In genomic region chr1:109570414-109570813, GRCh38 we compare ENCODE assay signal across 17 cellular contexts. TPM values are rescaled to one million over a fixed set of nuclear protein-coding genes. Genes with fewer than 3 reads are reported as not detected.
DNase-seq lines count a peak whose midpoint lies in the region; ATAC-seq and TF ChIP-seq lines count a peak whose summit lies in the region.
"Had no signal": no experiment of that assay in that cellular context is flagged by ENCODE, and none has a peak within 500 bp of the region (broad histone marks: within the 10 kb centered on the region; RNA-seq: fewer than 3 reads in every experiment).

No MANE protein-coding gene starts in this region.

- TF ChIP-seq POLR2A in heart left ventricle (IDR thresholded peaks at IDR 0.05): no peak

- ATAC-seq in WTC11 (peak; percentile 74), heart left ventricle (peak; percentile 53 to 77 (median 72)), HG03108 (IDR thresholded peaks at IDR 0.05; ENCODE audit: unreplicated experiment) (no peak)
- ATAC-seq: activated CD8-positive, alpha-beta T cell treated with anti-CD3 and anti-CD28 coated beads for 36 hours had no signal

- H3K79me2 ChIP-seq in osteoblast (ENCODE audit: insufficient read depth, low read length): peaks cover 98% of the 10 kb centered on the region

- no peaks in the 10 kb centered on the region for H3K9me3 ChIP-seq in heart left ventricle
- no peaks in the 10 kb centered on the region for H3K9me3 ChIP-seq in osteoblast (ENCODE audit: low read depth, low read length)
- no peaks in the 10 kb centered on the region for H3K9me3 ChIP-seq in endodermal cell (ENCODE audit: control insufficient read depth, low read length)

- peaks cover 0 to 15% (median 0%) of the 10 kb centered on the region in 9 donors for H3K36me3 ChIP-seq in heart left ventricle
- H3K36me3 ChIP-seq in osteoblast (ENCODE audit: insufficient read depth, low read length): no peaks in the 10 kb centered on the region
- peaks cover 18% of the 10 kb centered on the region for H3K36me3 ChIP-seq in endodermal cell (ENCODE audit: control insufficient read depth, insufficient read depth, low read length)

- no peaks in the 10 kb centered on the region for H3K27me3 Mint-ChIP-seq in WTC11 (ENCODE audit: low read depth)
- H3K27me3 Mint-ChIP-seq in endodermal cell (ENCODE audit: insufficient read depth): no peaks in the 10 kb centered on the region
- H3K27me3 Mint-ChIP-seq: activated CD8-positive, alpha-beta T cell treated with anti-CD3 and anti-CD28 coated beads for 36 hours; CD4-positive, CD25-positive, alpha-beta regulatory T cell had no signal

- H3K4me3 Mint-ChIP-seq in WTC11: no peak overlapping the region
- no peak overlapping the region for H3K4me3 Mint-ChIP-seq in endodermal cell
- H3K4me3 Mint-ChIP-seq: activated CD8-positive, alpha-beta T cell treated with anti-CD3 and anti-CD28 coated beads for 36 hours; CD4-positive, CD25-positive, alpha-beta regulatory T cell; nephron had no signal

- H3K4me1 ChIP-seq in heart left ventricle (peaks cover 0 to 95% (median 70%) of the 10 kb centered on the region in 12 donors), osteoblast (ENCODE audit: insufficient read depth, low read length) (peaks cover 9% of the 10 kb centered on the region), endodermal cell (ENCODE audit: control insufficient read depth, insufficient read depth, low read length) (peaks cover 4% of the 10 kb centered on the region)

- WGBS in heart left ventricle, 4 donors: 27 to 43% (median 38%) methylated on average over 3 of the region's 3 CpGs
- WGBS in endodermal cell (ENCODE audit: insufficient coverage in 1 of 2, insufficient read length in 1 of 2), 2 experiments: 93 to 97% methylated on average over 2 to 3 of the region's 3 CpGs

- H3K4me1 Mint-ChIP-seq in WTC11 (peaks cover 7% of the 10 kb centered on the region), endodermal cell (peaks cover 21% of the 10 kb centered on the region)

- H3K4me3 ChIP-seq in heart left ventricle: no peak overlapping the region
- H3K4me3 ChIP-seq in osteoblast (ENCODE audit: insufficient read depth, low read length): no peak overlapping the region
- H3K4me3 ChIP-seq in endodermal cell (ENCODE audit: low read length): no peak overlapping the region
- H3K4me3 ChIP-seq: skin epidermis had no signal

- no peaks in the 10 kb centered on the region for H3K36me3 Mint-ChIP-seq in WTC11
- H3K36me3 Mint-ChIP-seq in endodermal cell (ENCODE audit: low read depth): peaks cover 10% of the 10 kb centered on the region

- peak; percentile 44 for DNase-seq in HT-29 (ENCODE audit: low spot score)
- DNase-seq in WTC11 (ENCODE audit: low spot score): no peak
- DNase-seq in heart left ventricle: no peak
- DNase-seq in osteoblast (ENCODE audit: insufficient read length, low spot score, missing footprints): no peak
- no peak for DNase-seq in stimulated activated CD4-positive, alpha-beta T cell treated with anti-CD3 and anti-CD28 coated beads, Interleukin-4, amount 100 ng/mL, for 24 hours
- no peak for DNase-seq in NCI-H187 treated with DMSO at 0.1 percent for 48 hours (lab: John Stamatoyannopoulos, UW)
- no peak for DNase-seq in endodermal cell
- DNase-seq: activated CD8-positive, alpha-beta T cell treated with anti-CD3 and anti-CD28 coated beads for 36 hours; CD4-positive, CD25-positive, alpha-beta regulatory T cell; cerebellar nuclear complex; kidney had no signal

- no peak overlapping the region for H3K9ac ChIP-seq in endodermal cell (ENCODE audit: extremely low read depth, low read length, poor library complexity, severe bottlenecking)

- H2AFZ ChIP-seq in osteoblast (ENCODE audit: low read length): no peak overlapping the region

- H3K4me2 ChIP-seq in osteoblast (ENCODE audit: insufficient read depth, low read length): peak overlapping the region; percentile 17

- CTCF ChIA-PET in WTC11 (lab: Charles Lee): interaction anchor here (0.5 to 1.4 kb wide), 9 partner anchors 12 to 76 kb away, joined by 3 to 8 read pairs (median 3); partner anchors contain the start of gene CYB561D1

- H4K20me1 ChIP-seq in osteoblast (ENCODE audit: insufficient read depth, low read length): peaks cover 45% of the 10 kb centered on the region

- intact Hi-C loops in heart left ventricle (cut with DNase I): no loop called here

- H3K27ac Mint-ChIP-seq in WTC11 (no peak overlapping the region), endodermal cell (no peak overlapping the region)
- H3K27ac Mint-ChIP-seq: activated CD8-positive, alpha-beta T cell treated with anti-CD3 and anti-CD28 coated beads for 36 hours; CD4-positive, CD25-positive, alpha-beta regulatory T cell; nephron had no signal

- POLR2A ChIA-PET in WTC11 (lab: Charles Lee): interaction anchor here (1.3 kb wide), 1 partner anchor 22 kb away, joined by 3 read pairs; the partner anchor contains the start of gene GNAI3

- H3K9me3 Mint-ChIP-seq in WTC11: no peaks in the 10 kb centered on the region
- H3K9me3 Mint-ChIP-seq in endodermal cell: no peaks in the 10 kb centered on the region
- H3K9me3 Mint-ChIP-seq: activated CD8-positive, alpha-beta T cell treated with anti-CD3 and anti-CD28 coated beads for 36 hours; CD4-positive, CD25-positive, alpha-beta regulatory T cell; nephron had no signal

- no peak for TF ChIP-seq CTCF in WTC11 (IDR thresholded peaks at IDR 0.05)
- TF ChIP-seq CTCF in heart left ventricle (IDR thresholded peaks at IDR 0.05): no peak
- TF ChIP-seq CTCF in osteoblast (IDR thresholded peaks at IDR 0.05; ENCODE audit: extremely low read depth, low read depth, low read length): no peak
- TF ChIP-seq CTCF in endodermal cell (conservative IDR thresholded peaks at IDR 0.05): no peak

- no peaks in the 10 kb centered on the region for H3K27me3 ChIP-seq in heart left ventricle
- H3K27me3 ChIP-seq in osteoblast (ENCODE audit: insufficient read depth, low read length): no peaks in the 10 kb centered on the region
- H3K27me3 ChIP-seq in endodermal cell (ENCODE audit: control insufficient read depth, insufficient read depth, low read length, poor library complexity, severe bottlenecking): no peaks in the 10 kb centered on the region

- H3K27ac ChIP-seq in heart left ventricle (peak overlapping the region in 10 of 12 donors; percentile 0 to 58 (median 28)), osteoblast (ENCODE audit: low read depth, low read length) (peak overlapping the region; percentile 62), endodermal cell (ENCODE audit: low read depth, low read length) (no peak overlapping the region)

TF ChIP-seq in WTC11, 78 proteins besides CTCF, POLR2A, EP300 and RAD21 (continues in another document):
- no peak for TF ChIP-seq SOX15 (CRISPR knock-in tag; IDR thresholded peaks at IDR 0.05)
- TF ChIP-seq GRHL2 (CRISPR knock-in tag; IDR thresholded peaks at IDR 0.05; ENCODE audit: insufficient replicate concordance, severe bottlenecking): no peak
- no peak for TF ChIP-seq ZNF138 (CRISPR knock-in tag; conservative IDR thresholded peaks at IDR 0.05)
- no peak for TF ChIP-seq ELF4 (CRISPR knock-in tag; IDR thresholded peaks at IDR 0.05; ENCODE audit: low read depth)
- no peak for TF ChIP-seq OVOL2 (CRISPR knock-in tag; IDR thresholded peaks at IDR 0.05; ENCODE audit: borderline replicate concordance)
- no peak for TF ChIP-seq ZNF317 (CRISPR knock-in tag; IDR thresholded peaks at IDR 0.05; ENCODE audit: borderline replicate concordance, low read depth)

RNA-seq across cellular contexts. Expression of gene GNAI3, which starts 22.0 kb away (rescaled TPM):
- 3.8 and 3.9 TPM in 2 replicates for total RNA-seq in HT-29 (2014; rRNA removed; shearing (Covaris generic))
- total RNA-seq in WTC11 (2021): 7.1 to 7.2 TPM (median 7.1 TPM) in 3 replicates
- total RNA-seq in heart left ventricle: 1 to 10 TPM; 1.5 to 5.4 (median 2.5) TPM
- 1 to 10 TPM; 1.6 to 3.0 TPM for polyA plus RNA-seq in heart left ventricle
- total RNA-seq in osteoblast: 14.1 and 15.0 TPM in 2 replicates
- total RNA-seq in endodermal cell: 10 to 100 TPM; 10.1 to 10.9 TPM
- polyA plus RNA-seq in endodermal cell (2013, experiment 1 of 2): 10.2 TPM
- polyA plus RNA-seq in endodermal cell (2013, experiment 2 of 2): 9.9 TPM

RNA-seq across cellular contexts. Expression of gene GPR61, which starts 30.7 kb away (rescaled TPM):
- 0.18 TPM in 1 of 2 replicates, not detected in the other for total RNA-seq in HT-29 (2014; rRNA removed; shearing (Covaris generic))
- total RNA-seq in WTC11 (2021) (0.42 to 0.73 TPM (median 0.44 TPM) in 3 replicates), heart left ventricle (under 1 TPM in 6 of 9 donors, not detected in 3; 0.08 to 0.72 (median 0.21) TPM), osteoblast (not detected in 2 replicates), endodermal cell (under 1 TPM in 1 of 2 donors, not detected in 1; 0.93 TPM)
- under 1 TPM in 1 of 2 donors, not detected in 1; 0.15 TPM for polyA plus RNA-seq in heart left ventricle
- polyA plus RNA-seq in endodermal cell (2013, experiment 1 of 2): 0.46 TPM
- not detected for polyA plus RNA-seq in endodermal cell (2013, experiment 2 of 2)
- total RNA-seq: H4, kidney had no signal

RNA-seq across cellular contexts. Expression of gene GNAT2, which starts 49.0 kb away (rescaled TPM):
- not detected in 2 replicates for total RNA-seq in HT-29 (2014; rRNA removed; shearing (Covaris generic))
- total RNA-seq in WTC11 (2021): 0.14 TPM in 1 of 3 replicates, not detected in the others
- not detected for total RNA-seq in heart left ventricle
- not detected for polyA plus RNA-seq in heart left ventricle
- total RNA-seq in osteoblast: 0.29 and 0.72 TPM in 2 replicates
- not detected for total RNA-seq in endodermal cell
- not detected for polyA plus RNA-seq in endodermal cell (2013, experiment 1 of 2)
- polyA plus RNA-seq in endodermal cell (2013, experiment 2 of 2): not detected
- total RNA-seq: CD4-positive, CD25-positive, alpha-beta regulatory T cell; kidney; NCI-H460 had no signal
- polyA plus RNA-seq: esophagus had no signal

RNA-seq across cellular contexts. Expression of gene AMPD2, which starts 49.2 kb away (rescaled TPM):
- 93.4 and 94.2 TPM in 2 replicates for total RNA-seq in HT-29 (2014; rRNA removed; shearing (Covaris generic))
- total RNA-seq in WTC11 (2021) (51.8 to 79.8 TPM (median 60.0 TPM) in 3 replicates), heart left ventricle (10 to 100 TPM in 5 of 9 donors, 1 to 10 TPM in 4; 7.5 to 29.9 (median 10.0) TPM), osteoblast (55.4 and 59.4 TPM in 2 replicates), endodermal cell (10 to 100 TPM; 55.7 to 69.3 TPM)
- polyA plus RNA-seq in heart left ventricle: 10 to 100 TPM in 1 of 2 donors, 1 to 10 TPM in 1; 7.4 to 17.1 TPM
- 68.6 TPM for polyA plus RNA-seq in endodermal cell (2013, experiment 1 of 2)
- polyA plus RNA-seq in endodermal cell (2013, experiment 2 of 2): 68.8 TPM
